In genomic region chr9:130027533-130028370, GRCh38 we compare ENCODE assay signal across 1 cellular context.
TF ChIP-seq lines count a peak whose summit lies in the region.

No MANE protein-coding gene starts in this region.

TF ChIP-seq in K562, 482 proteins besides CTCF, POLR2A, EP300 and RAD21:
- peak; percentile 15; the same call in 1 of the 2 replicates for TF ChIP-seq CBFA2T3 (IDR thresholded peaks at IDR 0.05)
- no peak for TF ChIP-seq HNRNPL (IDR thresholded peaks at IDR 0.05; ENCODE audit: low read depth, low read length)
TF ChIP-seq in K562: peak in this region for 1.
